In the genomic region with DNA sequence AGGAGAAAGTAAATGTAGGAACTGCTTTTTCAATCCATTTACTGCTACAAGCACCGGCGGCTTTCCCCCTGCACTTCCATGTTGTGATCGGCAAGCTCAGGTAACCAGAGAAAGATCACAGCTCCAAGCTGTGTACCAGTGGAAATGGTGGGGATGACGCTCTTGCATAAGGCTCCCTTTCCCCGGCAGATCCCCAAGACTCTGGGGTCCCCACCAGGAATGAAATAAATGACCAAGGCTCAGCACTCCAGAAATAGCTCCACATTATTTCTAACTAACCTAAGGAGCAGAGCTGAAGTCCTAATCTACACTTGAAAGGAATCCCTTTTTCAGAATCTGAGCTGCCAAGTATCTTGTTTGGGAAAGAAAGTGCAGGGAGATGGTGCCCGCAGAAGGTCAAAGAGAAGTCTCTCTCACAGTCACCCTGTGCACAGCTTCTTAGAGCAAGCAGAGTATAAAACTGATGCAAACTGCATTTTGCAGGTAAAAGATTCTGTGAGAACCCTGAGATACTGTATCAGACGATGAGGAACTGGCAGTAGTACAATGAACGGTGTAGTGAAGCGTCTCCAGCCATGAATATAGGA, we compare ENCODE assay signal across 1 cellular context.
TF ChIP-seq lines count a peak whose summit lies in the region.

No MANE protein-coding gene starts in this region.

TF ChIP-seq in HepG2, 621 proteins besides CTCF, POLR2A, EP300 and RAD21 (continued from another document and continues in another):
- TF ChIP-seq, protein P1, sequence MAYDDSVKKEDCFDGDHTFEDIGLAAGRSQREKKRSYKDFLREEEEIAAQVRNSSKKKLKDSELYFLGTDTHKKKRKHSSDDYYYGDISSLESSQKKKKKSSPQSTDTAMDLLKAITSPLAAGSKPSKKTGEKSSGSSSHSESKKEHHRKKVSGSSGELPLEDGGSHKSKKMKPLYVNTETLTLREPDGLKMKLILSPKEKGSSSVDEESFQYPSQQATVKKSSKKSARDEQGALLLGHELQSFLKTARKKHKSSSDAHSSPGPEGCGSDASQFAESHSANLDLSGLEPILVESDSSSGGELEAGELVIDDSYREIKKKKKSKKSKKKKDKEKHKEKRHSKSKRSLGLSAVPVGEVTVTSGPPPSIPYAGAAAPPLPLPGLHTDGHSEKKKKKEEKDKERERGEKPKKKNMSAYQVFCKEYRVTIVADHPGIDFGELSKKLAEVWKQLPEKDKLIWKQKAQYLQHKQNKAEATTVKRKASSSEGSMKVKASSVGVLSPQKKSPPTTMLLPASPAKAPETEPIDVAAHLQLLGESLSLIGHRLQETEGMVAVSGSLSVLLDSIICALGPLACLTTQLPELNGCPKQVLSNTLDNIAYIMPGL (CRISPR knock-in tag; IDR thresholded peaks at IDR 0.05; ENCODE audit: borderline replicate concordance in 1 of 2, low read depth in 1 of 2): peak in 1 of 2 experiments; percentile 16; a peak in 1 of 4 replicates
- no peak for TF ChIP-seq ZNF703 (CRISPR knock-in tag; IDR thresholded peaks at IDR 0.05; ENCODE audit: borderline replicate concordance)
- TF ChIP-seq AGO1 (IDR thresholded peaks at IDR 0.05; ENCODE audit: low read depth, low read length, poor library complexity, severe bottlenecking): no peak
- no peak for TF ChIP-seq RARG (CRISPR knock-in tag; IDR thresholded peaks at IDR 0.05; ENCODE audit: low read depth)
- TF ChIP-seq ZFYVE20 (CRISPR knock-in tag; IDR thresholded peaks at IDR 0.05; ENCODE audit: borderline replicate concordance, low read depth): no peak
- no peak for TF ChIP-seq NFYB (CRISPR knock-in tag; IDR thresholded peaks at IDR 0.05)
- TF ChIP-seq PAWR (CRISPR knock-in tag; IDR thresholded peaks at IDR 0.05; ENCODE audit: borderline replicate concordance): no peak
- TF ChIP-seq TCF7 (IDR thresholded peaks at IDR 0.05; ENCODE audit: low read depth): 0 out of 2 replicates have a peak, but pooled peaks have one; percentile 13
- TF ChIP-seq NAIF1 (CRISPR knock-in tag; IDR thresholded peaks at IDR 0.05; ENCODE audit: borderline replicate concordance): no peak
- TF ChIP-seq, protein P2, sequence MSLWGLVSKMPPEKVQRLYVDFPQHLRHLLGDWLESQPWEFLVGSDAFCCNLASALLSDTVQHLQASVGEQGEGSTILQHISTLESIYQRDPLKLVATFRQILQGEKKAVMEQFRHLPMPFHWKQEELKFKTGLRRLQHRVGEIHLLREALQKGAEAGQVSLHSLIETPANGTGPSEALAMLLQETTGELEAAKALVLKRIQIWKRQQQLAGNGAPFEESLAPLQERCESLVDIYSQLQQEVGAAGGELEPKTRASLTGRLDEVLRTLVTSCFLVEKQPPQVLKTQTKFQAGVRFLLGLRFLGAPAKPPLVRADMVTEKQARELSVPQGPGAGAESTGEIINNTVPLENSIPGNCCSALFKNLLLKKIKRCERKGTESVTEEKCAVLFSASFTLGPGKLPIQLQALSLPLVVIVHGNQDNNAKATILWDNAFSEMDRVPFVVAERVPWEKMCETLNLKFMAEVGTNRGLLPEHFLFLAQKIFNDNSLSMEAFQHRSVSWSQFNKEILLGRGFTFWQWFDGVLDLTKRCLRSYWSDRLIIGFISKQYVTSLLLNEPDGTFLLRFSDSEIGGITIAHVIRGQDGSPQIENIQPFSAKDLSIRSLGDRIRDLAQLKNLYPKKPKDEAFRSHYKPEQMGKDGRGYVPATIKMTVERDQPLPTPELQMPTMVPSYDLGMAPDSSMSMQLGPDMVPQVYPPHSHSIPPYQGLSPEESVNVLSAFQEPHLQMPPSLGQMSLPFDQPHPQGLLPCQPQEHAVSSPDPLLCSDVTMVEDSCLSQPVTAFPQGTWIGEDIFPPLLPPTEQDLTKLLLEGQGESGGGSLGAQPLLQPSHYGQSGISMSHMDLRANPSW (CRISPR knock-in tag; IDR thresholded peaks at IDR 0.05; ENCODE audit: borderline replicate concordance): peak; percentile 13; the same call in 1 of the 2 replicates
- TF ChIP-seq NCOA5 (CRISPR knock-in tag; IDR thresholded peaks at IDR 0.05): no peak
- peak; percentile 67 for TF ChIP-seq KDM5A (IDR thresholded peaks at IDR 0.05; ENCODE audit: borderline replicate concordance, low read length)
- TF ChIP-seq ZSCAN30 (CRISPR knock-in tag; IDR thresholded peaks at IDR 0.05): no peak
- no peak for TF ChIP-seq ZNF367 (CRISPR knock-in tag; IDR thresholded peaks at IDR 0.05; ENCODE audit: borderline replicate concordance)
- TF ChIP-seq ZNF317 (CRISPR knock-in tag; IDR thresholded peaks at IDR 0.05): no peak
- no peak for TF ChIP-seq ZNF451 (CRISPR knock-in tag; IDR thresholded peaks at IDR 0.05)
- 0 out of 2 replicates have a peak, but pooled peaks have one; percentile 18 for TF ChIP-seq ZNF264 (CRISPR knock-in tag; IDR thresholded peaks at IDR 0.05)
- TF ChIP-seq ZNF329 (CRISPR knock-in tag; IDR thresholded peaks at IDR 0.05; ENCODE audit: low read depth): no peak
- no peak for TF ChIP-seq ATF7 (IDR thresholded peaks at IDR 0.05)
- no peak for TF ChIP-seq ATF7 (CRISPR knock-in tag; IDR thresholded peaks at IDR 0.05)
- peak; percentile 61; the same call in 1 of the 2 replicates for TF ChIP-seq GZF1 (CRISPR knock-in tag; IDR thresholded peaks at IDR 0.05)
- TF ChIP-seq MAZ (IDR thresholded peaks at IDR 0.05; ENCODE audit: borderline replicate concordance, low read depth, low read length): no peak
- TF ChIP-seq MAZ (CRISPR knock-in tag; IDR thresholded peaks at IDR 0.05; ENCODE audit: low read depth): no peak
- TF ChIP-seq, protein P3, sequence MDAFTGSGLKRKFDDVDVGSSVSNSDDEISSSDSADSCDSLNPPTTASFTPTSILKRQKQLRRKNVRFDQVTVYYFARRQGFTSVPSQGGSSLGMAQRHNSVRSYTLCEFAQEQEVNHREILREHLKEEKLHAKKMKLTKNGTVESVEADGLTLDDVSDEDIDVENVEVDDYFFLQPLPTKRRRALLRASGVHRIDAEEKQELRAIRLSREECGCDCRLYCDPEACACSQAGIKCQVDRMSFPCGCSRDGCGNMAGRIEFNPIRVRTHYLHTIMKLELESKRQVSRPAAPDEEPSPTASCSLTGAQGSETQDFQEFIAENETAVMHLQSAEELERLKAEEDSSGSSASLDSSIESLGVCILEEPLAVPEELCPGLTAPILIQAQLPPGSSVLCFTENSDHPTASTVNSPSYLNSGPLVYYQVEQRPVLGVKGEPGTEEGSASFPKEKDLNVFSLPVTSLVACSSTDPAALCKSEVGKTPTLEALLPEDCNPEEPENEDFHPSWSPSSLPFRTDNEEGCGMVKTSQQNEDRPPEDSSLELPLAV (CRISPR knock-in tag; conservative IDR thresholded peaks at IDR 0.05; ENCODE audit: low read depth): no peak
- TF ChIP-seq, protein P4, sequence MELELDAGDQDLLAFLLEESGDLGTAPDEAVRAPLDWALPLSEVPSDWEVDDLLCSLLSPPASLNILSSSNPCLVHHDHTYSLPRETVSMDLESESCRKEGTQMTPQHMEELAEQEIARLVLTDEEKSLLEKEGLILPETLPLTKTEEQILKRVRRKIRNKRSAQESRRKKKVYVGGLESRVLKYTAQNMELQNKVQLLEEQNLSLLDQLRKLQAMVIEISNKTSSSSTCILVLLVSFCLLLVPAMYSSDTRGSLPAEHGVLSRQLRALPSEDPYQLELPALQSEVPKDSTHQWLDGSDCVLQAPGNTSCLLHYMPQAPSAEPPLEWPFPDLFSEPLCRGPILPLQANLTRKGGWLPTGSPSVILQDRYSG (CRISPR knock-in tag; IDR thresholded peaks at IDR 0.05): no peak
- no peak for TF ChIP-seq KLF9 (CRISPR knock-in tag; IDR thresholded peaks at IDR 0.05; ENCODE audit: low read depth)
- TF ChIP-seq, protein P5, sequence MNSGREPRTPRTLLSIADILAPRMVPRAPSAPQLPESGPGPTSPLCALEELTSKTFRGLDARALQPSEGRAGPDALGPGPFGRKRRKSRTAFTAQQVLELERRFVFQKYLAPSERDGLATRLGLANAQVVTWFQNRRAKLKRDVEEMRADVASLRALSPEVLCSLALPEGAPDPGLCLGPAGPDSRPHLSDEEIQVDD (CRISPR knock-in tag; IDR thresholded peaks at IDR 0.05; ENCODE audit: borderline replicate concordance): no peak
- TF ChIP-seq, protein P6, sequence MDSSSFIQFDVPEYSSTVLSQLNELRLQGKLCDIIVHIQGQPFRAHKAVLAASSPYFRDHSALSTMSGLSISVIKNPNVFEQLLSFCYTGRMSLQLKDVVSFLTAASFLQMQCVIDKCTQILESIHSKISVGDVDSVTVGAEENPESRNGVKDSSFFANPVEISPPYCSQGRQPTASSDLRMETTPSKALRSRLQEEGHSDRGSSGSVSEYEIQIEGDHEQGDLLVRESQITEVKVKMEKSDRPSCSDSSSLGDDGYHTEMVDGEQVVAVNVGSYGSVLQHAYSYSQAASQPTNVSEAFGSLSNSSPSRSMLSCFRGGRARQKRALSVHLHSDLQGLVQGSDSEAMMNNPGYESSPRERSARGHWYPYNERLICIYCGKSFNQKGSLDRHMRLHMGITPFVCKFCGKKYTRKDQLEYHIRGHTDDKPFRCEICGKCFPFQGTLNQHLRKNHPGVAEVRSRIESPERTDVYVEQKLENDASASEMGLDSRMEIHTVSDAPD (CRISPR knock-in tag; IDR thresholded peaks at IDR 0.05): no peak
- TF ChIP-seq NCOR1 (IDR thresholded peaks at IDR 0.05; ENCODE audit: borderline replicate concordance, low read length): no peak
- TF ChIP-seq, protein P7, sequence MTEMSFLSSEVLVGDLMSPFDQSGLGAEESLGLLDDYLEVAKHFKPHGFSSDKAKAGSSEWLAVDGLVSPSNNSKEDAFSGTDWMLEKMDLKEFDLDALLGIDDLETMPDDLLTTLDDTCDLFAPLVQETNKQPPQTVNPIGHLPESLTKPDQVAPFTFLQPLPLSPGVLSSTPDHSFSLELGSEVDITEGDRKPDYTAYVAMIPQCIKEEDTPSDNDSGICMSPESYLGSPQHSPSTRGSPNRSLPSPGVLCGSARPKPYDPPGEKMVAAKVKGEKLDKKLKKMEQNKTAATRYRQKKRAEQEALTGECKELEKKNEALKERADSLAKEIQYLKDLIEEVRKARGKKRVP (CRISPR knock-in tag; IDR thresholded peaks at IDR 0.05): 0 out of 4 replicates have a peak, but pooled peaks of 1 of the 2 experiments have one; percentile 14
- no peak for TF ChIP-seq FOSL1 (CRISPR knock-in tag; IDR thresholded peaks at IDR 0.05; ENCODE audit: borderline replicate concordance)
- no peak for TF ChIP-seq JUND (CRISPR knock-in tag; IDR thresholded peaks at IDR 0.05)
- TF ChIP-seq, protein P8, sequence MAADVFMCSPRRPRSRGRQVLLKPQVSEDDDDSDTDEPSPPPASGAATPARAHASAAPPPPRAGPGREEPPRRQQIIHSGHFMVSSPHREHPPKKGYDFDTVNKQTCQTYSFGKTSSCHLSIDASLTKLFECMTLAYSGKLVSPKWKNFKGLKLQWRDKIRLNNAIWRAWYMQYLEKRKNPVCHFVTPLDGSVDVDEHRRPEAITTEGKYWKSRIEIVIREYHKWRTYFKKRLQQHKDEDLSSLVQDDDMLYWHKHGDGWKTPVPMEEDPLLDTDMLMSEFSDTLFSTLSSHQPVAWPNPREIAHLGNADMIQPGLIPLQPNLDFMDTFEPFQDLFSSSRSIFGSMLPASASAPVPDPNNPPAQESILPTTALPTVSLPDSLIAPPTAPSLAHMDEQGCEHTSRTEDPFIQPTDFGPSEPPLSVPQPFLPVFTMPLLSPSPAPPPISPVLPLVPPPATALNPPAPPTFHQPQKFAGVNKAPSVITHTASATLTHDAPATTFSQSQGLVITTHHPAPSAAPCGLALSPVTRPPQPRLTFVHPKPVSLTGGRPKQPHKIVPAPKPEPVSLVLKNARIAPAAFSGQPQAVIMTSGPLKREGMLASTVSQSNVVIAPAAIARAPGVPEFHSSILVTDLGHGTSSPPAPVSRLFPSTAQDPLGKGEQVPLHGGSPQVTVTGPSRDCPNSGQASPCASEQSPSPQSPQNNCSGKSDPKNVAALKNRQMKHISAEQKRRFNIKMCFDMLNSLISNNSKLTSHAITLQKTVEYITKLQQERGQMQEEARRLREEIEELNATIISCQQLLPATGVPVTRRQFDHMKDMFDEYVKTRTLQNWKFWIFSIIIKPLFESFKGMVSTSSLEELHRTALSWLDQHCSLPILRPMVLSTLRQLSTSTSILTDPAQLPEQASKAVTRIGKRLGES (CRISPR knock-in tag; IDR thresholded peaks at IDR 0.05; ENCODE audit: borderline replicate concordance): peak; percentile 35; the same call in 1 of the 2 replicates
- TF ChIP-seq, protein P9, sequence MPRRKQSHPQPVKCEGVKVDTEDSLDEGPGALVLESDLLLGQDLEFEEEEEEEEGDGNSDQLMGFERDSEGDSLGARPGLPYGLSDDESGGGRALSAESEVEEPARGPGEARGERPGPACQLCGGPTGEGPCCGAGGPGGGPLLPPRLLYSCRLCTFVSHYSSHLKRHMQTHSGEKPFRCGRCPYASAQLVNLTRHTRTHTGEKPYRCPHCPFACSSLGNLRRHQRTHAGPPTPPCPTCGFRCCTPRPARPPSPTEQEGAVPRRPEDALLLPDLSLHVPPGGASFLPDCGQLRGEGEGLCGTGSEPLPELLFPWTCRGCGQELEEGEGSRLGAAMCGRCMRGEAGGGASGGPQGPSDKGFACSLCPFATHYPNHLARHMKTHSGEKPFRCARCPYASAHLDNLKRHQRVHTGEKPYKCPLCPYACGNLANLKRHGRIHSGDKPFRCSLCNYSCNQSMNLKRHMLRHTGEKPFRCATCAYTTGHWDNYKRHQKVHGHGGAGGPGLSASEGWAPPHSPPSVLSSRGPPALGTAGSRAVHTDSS (CRISPR knock-in tag; conservative IDR thresholded peaks at IDR 0.05): no peak
- TF ChIP-seq, protein P10, sequence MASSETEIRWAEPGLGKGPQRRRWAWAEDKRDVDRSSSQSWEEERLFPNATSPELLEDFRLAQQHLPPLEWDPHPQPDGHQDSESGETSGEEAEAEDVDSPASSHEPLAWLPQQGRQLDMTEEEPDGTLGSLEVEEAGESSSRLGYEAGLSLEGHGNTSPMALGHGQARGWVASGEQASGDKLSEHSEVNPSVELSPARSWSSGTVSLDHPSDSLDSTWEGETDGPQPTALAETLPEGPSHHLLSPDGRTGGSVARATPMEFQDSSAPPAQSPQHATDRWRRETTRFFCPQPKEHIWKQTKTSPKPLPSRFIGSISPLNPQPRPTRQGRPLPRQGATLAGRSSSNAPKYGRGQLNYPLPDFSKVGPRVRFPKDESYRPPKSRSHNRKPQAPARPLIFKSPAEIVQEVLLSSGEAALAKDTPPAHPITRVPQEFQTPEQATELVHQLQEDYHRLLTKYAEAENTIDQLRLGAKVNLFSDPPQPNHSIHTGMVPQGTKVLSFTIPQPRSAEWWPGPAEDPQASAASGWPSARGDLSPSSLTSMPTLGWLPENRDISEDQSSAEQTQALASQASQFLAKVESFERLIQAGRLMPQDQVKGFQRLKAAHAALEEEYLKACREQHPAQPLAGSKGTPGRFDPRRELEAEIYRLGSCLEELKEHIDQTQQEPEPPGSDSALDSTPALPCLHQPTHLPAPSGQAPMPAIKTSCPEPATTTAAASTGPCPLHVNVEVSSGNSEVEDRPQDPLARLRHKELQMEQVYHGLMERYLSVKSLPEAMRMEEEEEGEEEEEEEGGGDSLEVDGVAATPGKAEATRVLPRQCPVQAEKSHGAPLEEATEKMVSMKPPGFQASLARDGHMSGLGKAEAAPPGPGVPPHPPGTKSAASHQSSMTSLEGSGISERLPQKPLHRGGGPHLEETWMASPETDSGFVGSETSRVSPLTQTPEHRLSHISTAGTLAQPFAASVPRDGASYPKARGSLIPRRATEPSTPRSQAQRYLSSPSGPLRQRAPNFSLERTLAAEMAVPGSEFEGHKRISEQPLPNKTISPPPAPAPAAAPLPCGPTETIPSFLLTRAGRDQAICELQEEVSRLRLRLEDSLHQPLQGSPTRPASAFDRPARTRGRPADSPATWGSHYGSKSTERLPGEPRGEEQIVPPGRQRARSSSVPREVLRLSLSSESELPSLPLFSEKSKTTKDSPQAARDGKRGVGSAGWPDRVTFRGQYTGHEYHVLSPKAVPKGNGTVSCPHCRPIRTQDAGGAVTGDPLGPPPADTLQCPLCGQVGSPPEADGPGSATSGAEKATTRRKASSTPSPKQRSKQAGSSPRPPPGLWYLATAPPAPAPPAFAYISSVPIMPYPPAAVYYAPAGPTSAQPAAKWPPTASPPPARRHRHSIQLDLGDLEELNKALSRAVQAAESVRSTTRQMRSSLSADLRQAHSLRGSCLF (CRISPR knock-in tag; IDR thresholded peaks at IDR 0.05; ENCODE audit: borderline replicate concordance): no peak
